In genomic region chr22:41832553-41833368, GRCh38 we compare ENCODE assay signal across 8 cellular contexts. TPM values are rescaled to one million over a fixed set of nuclear protein-coding genes. Genes with fewer than 3 reads are reported as not detected.
A peak's percentile ranks its signal among the peaks of the same experiment; 100 is the strongest.
DNase-seq lines count a peak whose midpoint lies in the region; ATAC-seq, FAIRE-seq and TF ChIP-seq lines count a peak whose summit lies in the region.

TSS of gene SREBF2 (plus strand) at chr22:41833105. CDS start at chr22:41833271, 166 bp downstream.

- DNase-seq in A172 (ENCODE audit: low spot score): peak; percentile 96
- peak; percentile 90 for DNase-seq in NCI-H2107 treated with DMSO at 0.1 percent for 48 hours (lab: John Stamatoyannopoulos, UW; ENCODE audit: unreplicated experiment)
- DNase-seq in body of pancreas: peak; percentile 100
- DNase-seq in iPS DF 19.7 (ENCODE audit: low read depth, low spot score): peak; percentile 99
- peak; percentile 100 for DNase-seq in sciatic nerve (ENCODE audit: low spot score)

- 0 to 1% methylated on average over 2 to 69 of the region's 75 CpGs for WGBS in body of pancreas, 2 donors

- no peaks in the 10 kb centered on the region for H3K27me3 ChIP-seq in body of pancreas

- TF ChIP-seq CTCF in body of pancreas (IDR thresholded peaks at IDR 0.05): no peak

- TF ChIP-seq POLR2A in body of pancreas (IDR thresholded peaks at IDR 0.05): peak; percentile 76 to 90 (median 88)

- intact Hi-C loops in body of pancreas (cut with DNase I) (no loop called here), sciatic nerve (cut with DNase I) (no loop called here)

- peak within 1 kb of the TSS; percentile 79 to 96 for H3K4me3 ChIP-seq in body of pancreas

- peak within 1 kb of the TSS; percentile 88 to 97 (median 94) for H3K27ac ChIP-seq in body of pancreas

- peak; percentile 88 for FAIRE-seq in TTC549 (lab: Jason Lieb, UNC)

- H3K9me3 ChIP-seq in body of pancreas: no peaks in the 10 kb centered on the region

- ATAC-seq in GM18520 (IDR thresholded peaks at IDR 0.05; ENCODE audit: unreplicated experiment) (peak; percentile 78), HG03064 (IDR thresholded peaks at IDR 0.05; ENCODE audit: low read depth, unreplicated experiment) (peak; percentile 68), body of pancreas (peak; percentile 96), sciatic nerve (peak; percentile 98)

- H3K36me3 ChIP-seq in body of pancreas (replicated peaks in 1 of 2; ENCODE audit: insufficient read depth in 1 of 2, low read depth in 2 of 2): no peaks in the 10 kb centered on the region

- H3K4me1 ChIP-seq in body of pancreas: peaks cover 25% of the 10 kb centered on the region

RNA-seq across cellular contexts. Expression of gene SREBF2, which starts in this region (rescaled TPM):
- 15.8 and 17.7 TPM in 2 replicates for total RNA-seq in A172 (2014; rRNA removed; shearing (Covaris generic))
- total RNA-seq in body of pancreas: 10 to 100 TPM; 40.2 to 68.6 TPM
- total RNA-seq in sciatic nerve: 206 TPM

Comparison
In these comparisons a context has a peak if more than half of its experiments do, and no peak if none do; other contexts are left out.
1. Peak in every context shown above with its lines: DNase-seq, ATAC-seq, H3K4me3 ChIP-seq and H3K27ac ChIP-seq.